Comparison of ENCODE assay signal across 1 cellular context in genomic region chr1:36300526-36300925, GRCh38.
TF ChIP-seq lines count a peak whose summit lies in the region.

No MANE protein-coding gene starts in this region.

TF ChIP-seq in GM23338, 12 proteins besides CTCF, POLR2A, EP300 and RAD21 (continued from another document):
- no peak for TF ChIP-seq REST (IDR thresholded peaks at IDR 0.05; ENCODE audit: unreplicated experiment)
- TF ChIP-seq JUNB (IDR thresholded peaks at IDR 0.05; ENCODE audit: unreplicated experiment): no peak
- no peak for TF ChIP-seq STAT1 (IDR thresholded peaks at IDR 0.05; ENCODE audit: unreplicated experiment)
- TF ChIP-seq ZNF114 (CRISPR knock-in tag; IDR thresholded peaks at IDR 0.05): no peak
- TF ChIP-seq CREB1 (CRISPR knock-in tag; IDR thresholded peaks at IDR 0.05; ENCODE audit: low read depth): no peak
- no peak for TF ChIP-seq ZNF331 (CRISPR knock-in tag; IDR thresholded peaks at IDR 0.05; ENCODE audit: low read depth)
